Comparison of ENCODE assay signal across 8 cellular contexts in the genomic region with DNA sequence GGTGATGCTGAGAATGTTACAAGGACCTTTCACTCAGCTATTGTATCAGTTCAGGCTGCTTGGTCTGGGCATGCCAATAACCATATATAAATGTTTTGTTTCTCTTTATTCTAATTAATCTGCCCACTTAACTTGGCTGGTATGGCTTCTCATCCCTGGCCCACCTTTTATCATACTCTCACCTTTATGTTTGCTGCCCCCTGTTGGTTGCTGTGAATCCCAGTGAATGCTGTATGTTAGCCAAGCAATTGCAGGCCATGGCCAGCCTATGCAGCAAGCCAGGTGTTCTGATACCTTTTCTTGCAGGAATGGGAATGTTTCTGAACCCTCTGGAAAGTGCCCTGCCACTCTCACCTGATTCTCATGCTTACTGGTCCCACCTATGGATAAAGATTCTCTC. TPM values are rescaled to one million over a fixed set of nuclear protein-coding genes. Genes with fewer than 3 reads are reported as not detected.
DNase-seq lines count a peak whose midpoint lies in the region; ATAC-seq and TF ChIP-seq lines count a peak whose summit lies in the region.

No MANE protein-coding gene starts in this region.

- H3K27me3 ChIP-seq in breast epithelium: no peaks in the 10 kb centered on the region

- H3K27ac ChIP-seq in breast epithelium: no peak overlapping the region

- TF ChIP-seq POLR2A in breast epithelium (IDR thresholded peaks at IDR 0.05): no peak

- H3K27ac Mint-ChIP-seq in MCF 10A (ENCODE audit: low read depth, unreplicated experiment) (no peak overlapping the region), type B pancreatic cell (no peak overlapping the region)

- no TSS peak for BruUV-seq in MCF 10A (replicated peaks; lab: Mats Ljungman, UMichigan)

- H3K4me1 ChIP-seq in breast epithelium: no peaks in the 10 kb centered on the region

- H3K9me3 Mint-ChIP-seq in MCF 10A (ENCODE audit: unreplicated experiment) (peaks cover 12% of the 10 kb centered on the region), type B pancreatic cell (no peaks in the 10 kb centered on the region)

- H3K36me3 ChIP-seq in breast epithelium: no peaks in the 10 kb centered on the region

- H3K36me3 Mint-ChIP-seq in MCF 10A (ENCODE audit: insufficient read depth, unreplicated experiment) (no peaks in the 10 kb centered on the region), type B pancreatic cell (no peaks in the 10 kb centered on the region)

- intact Hi-C loops in MCF 10A (cut with micrococcal nuclease): loop anchor here (1.0 kb wide), 1 partner anchor 477 kb away; no protein-coding TSS in a partner anchor
- intact Hi-C loops in breast epithelium (cut with DNase I; ENCODE audit: low total_unique reads): no loop called here

- peak; percentile 61 for DNase-seq in MCF 10A (ENCODE audit: unreplicated experiment)
- DNase-seq in breast epithelium (ENCODE audit: low spot score in 2 of 2): no peak
- peak; percentile 62 to 77 for DNase-seq in NCI-H1930 (lab: John Stamatoyannopoulos, UW)
- DNase-seq in ecto neural progenitor cell (ENCODE audit: low spot score): peak; percentile 56
- DNase-seq in type B pancreatic cell (ENCODE audit: extremely low spot score, unreplicated experiment): no peak
- DNase-seq in amniotic stem cell (lab: John Stamatoyannopoulos, UW): no peak

- CTCF ChIA-PET in MCF 10A (lab: Yijun Ruan, JAX): interaction anchor here (0.7 to 0.9 kb wide), 3 partner anchors 151 to 1532 kb away, joined by 3 to 4 read pairs (median 3); no protein-coding TSS in a partner anchor

- peak; percentile 23 for TF ChIP-seq CTCF in MCF 10A (IDR thresholded peaks at IDR 0.05; ENCODE audit: unreplicated experiment)
- TF ChIP-seq CTCF in breast epithelium (IDR thresholded peaks at IDR 0.05): no peak
- peak; percentile 65 for TF ChIP-seq CTCF in type B pancreatic cell (conservative IDR thresholded peaks at IDR 0.05)

- H3K4me3 Mint-ChIP-seq in MCF 10A (ENCODE audit: unreplicated experiment) (no peak overlapping the region), type B pancreatic cell (no peak overlapping the region)

- no peak overlapping the region for H3K4me3 ChIP-seq in breast epithelium

- ATAC-seq in GM18511 (IDR thresholded peaks at IDR 0.05; ENCODE audit: unreplicated experiment) (no peak), GM21737 (IDR thresholded peaks at IDR 0.05; ENCODE audit: unreplicated experiment) (no peak)

- H3K27me3 Mint-ChIP-seq in MCF 10A (ENCODE audit: insufficient read depth, unreplicated experiment) (peaks cover 42% of the 10 kb centered on the region), type B pancreatic cell (no peaks in the 10 kb centered on the region)

- H3K9me3 ChIP-seq in breast epithelium: no peaks in the 10 kb centered on the region

- H3K4me1 Mint-ChIP-seq in MCF 10A (ENCODE audit: insufficient read depth, unreplicated experiment) (no peaks in the 10 kb centered on the region), type B pancreatic cell (ENCODE audit: unreplicated experiment) (peaks cover 3% of the 10 kb centered on the region)

- POLR2A ChIA-PET in MCF 10A (lab: Yijun Ruan, JAX): no interaction called here

RNA-seq across cellular contexts. Expression of gene PCSK2, which starts 54.6 kb away (rescaled TPM):
- total RNA-seq in MCF 10A (2022) (not detected in 2 replicates), breast epithelium (under 1 TPM in 1 of 3 donors, not detected in 2; 0.16 TPM), type B pancreatic cell (ENCODE audit: low replicate concordance) (46.4 and 61.2 TPM in 2 replicates)

Comparison
In these comparisons a context has a peak if more than half of its experiments do, and no peak if none do; other contexts are left out.
1. DNase-seq: peak in MCF 10A (single experiment), NCI-H1930 (2 of 2) and ecto neural progenitor cell (single experiment); none in breast epithelium (0 of 2), type B pancreatic cell (single experiment) and amniotic stem cell (single experiment).
2. CTCF ChIP-seq: peak in MCF 10A (single experiment) and type B pancreatic cell (single experiment); none in breast epithelium (0 of 3).
3. RNA of gene PCSK2, which starts 54.6 kb away (total RNA-seq): 46.4 to 61.2 TPM in type B pancreatic cell; not detected in MCF 10A and 0.16 TPM in breast epithelium; every median in the first group is over 10 times any median in the second.